In the genomic region with DNA sequence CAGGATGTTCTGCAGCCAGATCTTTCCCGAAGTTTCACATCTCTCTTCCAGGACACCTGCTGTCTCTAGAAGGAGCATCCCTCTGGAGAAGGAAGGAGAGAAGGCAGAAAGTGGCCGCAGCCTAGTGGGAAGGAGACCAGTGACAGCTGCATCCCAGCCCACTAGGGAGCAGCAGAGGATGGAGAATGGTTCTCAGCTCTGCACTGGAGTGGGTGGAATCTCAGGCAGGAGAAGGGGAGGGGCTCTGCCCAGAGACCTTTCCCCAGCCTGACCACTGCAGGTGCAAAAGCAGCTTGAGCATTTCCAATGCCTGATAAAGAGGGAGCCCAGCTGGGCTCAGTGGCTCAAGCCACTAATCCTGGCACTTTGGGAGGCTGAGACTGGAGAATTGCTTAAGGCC, we compare ENCODE assay signal across 8 cellular contexts. TPM values are rescaled to one million over a fixed set of nuclear protein-coding genes. Genes with fewer than 3 reads are reported as not detected.
DNase-seq lines count a peak whose midpoint lies in the region; ATAC-seq and TF ChIP-seq lines count a peak whose summit lies in the region.

No MANE protein-coding gene starts in this region.

- no peaks in the 10 kb centered on the region for H3K27me3 ChIP-seq in testis

- in situ Hi-C loops in astrocyte of the cerebellum (cut with HindIII; ENCODE audit: low sequenced_read_pairs), result no loop called here

- H3K36me3 ChIP-seq in testis (ENCODE audit: low read depth, missing control alignments), result no peaks in the 10 kb centered on the region

- no peak for ATAC-seq in HG03097 (IDR thresholded peaks at IDR 0.05; ENCODE audit: low FRiP score, unreplicated experiment)

- DNase-seq in AG09309 (ENCODE audit: low read depth), result peak; percentile 13
- peak; percentile 17 for DNase-seq in HCEC 1CT
- DNase-seq in NCI-H446 (lab: John Stamatoyannopoulos, UW), result peak; percentile 13 to 57
- peak; percentile 41 for DNase-seq in astrocyte of the cerebellum (ENCODE audit: low read depth)
- DNase-seq in hippocampal formation (lab: John Stamatoyannopoulos, UW), result peak; percentile 29 to 65
- DNase-seq in testis, result peak; percentile 76
- no peak for DNase-seq in 8988T

- TF ChIP-seq CTCF in AG09309 (IDR thresholded peaks at IDR 0.05; ENCODE audit: control insufficient read depth, insufficient read depth, low read depth, low read length, missing control alignments) (peak; percentile 86), astrocyte of the cerebellum (IDR thresholded peaks at IDR 0.05; ENCODE audit: low read depth, low read length, missing control alignments) (peak; percentile 85), testis (IDR thresholded peaks at IDR 0.05) (peak; percentile 43 to 59 (median 51))

- WGBS in testis, 2 donors, result 29 to 32% methylated on average over 2 of the region's 2 CpGs

- peaks cover 7% of the 10 kb centered on the region for H3K4me1 ChIP-seq in testis

- intact Hi-C loops in testis (cut with DNase I; ENCODE audit: low total_unique reads), result loop anchor here (5.0 kb wide), 2 partner anchors 225 to 310 kb away; no protein-coding TSS in a partner anchor

- H3K4me3 ChIP-seq in AG09309 (ENCODE audit: control insufficient read depth, low read depth, low read length), result no peak overlapping the region
- H3K4me3 ChIP-seq in astrocyte of the cerebellum (ENCODE audit: low read depth, low read length), result no peak overlapping the region
- no peak overlapping the region for H3K4me3 ChIP-seq in testis

- TF ChIP-seq POLR2A in testis (IDR thresholded peaks at IDR 0.05), result no peak

- no peaks in the 10 kb centered on the region for H3K9me3 ChIP-seq in testis

- no peak overlapping the region for H3K27ac ChIP-seq in testis

RNA-seq across cellular contexts. Expression of gene NCR2, which starts 32.3 kb away (rescaled TPM):
- total RNA-seq in testis, result not detected
- polyA plus RNA-seq in testis (ENCODE audit: insufficient read depth, low read depth, low replicate concordance), result not detected
